Comparison of ENCODE assay signal across 23 cellular contexts in the genomic region with DNA sequence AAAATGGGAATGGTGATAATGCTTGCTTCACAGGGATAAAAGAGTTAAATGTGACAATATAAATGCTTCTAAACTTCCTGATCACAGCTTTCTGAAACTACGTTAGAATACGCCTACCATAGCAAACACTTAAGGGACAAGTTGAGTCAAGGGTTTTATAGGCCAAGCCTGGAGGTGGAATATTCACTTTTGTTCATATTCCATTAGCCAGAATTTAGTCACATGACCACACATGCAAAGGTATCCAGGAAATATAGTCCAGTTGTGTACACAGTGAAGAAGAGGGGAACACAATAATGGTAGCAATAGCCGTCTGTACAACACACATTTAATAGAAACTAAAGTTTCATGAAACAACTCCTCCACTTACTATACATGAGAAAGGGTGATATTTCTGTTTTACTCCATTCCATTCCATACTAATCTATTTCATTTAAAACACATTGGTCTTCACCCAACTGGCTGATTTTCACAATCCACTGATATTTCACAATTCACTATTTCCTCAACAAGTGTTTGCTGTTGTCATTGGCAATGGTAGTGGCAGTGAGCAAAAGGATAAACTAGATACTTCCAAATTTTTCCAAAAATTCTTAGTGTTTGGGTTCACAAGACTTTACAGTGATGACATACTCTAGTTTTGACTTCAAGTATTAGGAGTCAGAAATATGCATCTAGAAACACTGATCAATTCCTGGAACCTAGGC.
A peak's percentile ranks its signal among the peaks of the same experiment; 100 is the strongest.
DNase-seq lines count a peak whose midpoint lies in the region; ATAC-seq and TF ChIP-seq lines count a peak whose summit lies in the region.
"Had no signal": no experiment of that assay in that cellular context is flagged by ENCODE, and none has a peak within 500 bp of the region (broad histone marks: within the 10 kb centered on the region; RNA-seq: fewer than 3 reads in every experiment).

No MANE protein-coding gene starts in this region.

- no peak for TF ChIP-seq POLR2A in NB4 (IDR thresholded peaks at IDR 0.05; ENCODE audit: extremely low read depth, insufficient read length)
- no peak for TF ChIP-seq POLR2A in right lobe of liver (IDR thresholded peaks at IDR 0.05)

- no peaks in the 10 kb centered on the region for H3K9me3 Mint-ChIP-seq in activated CD8-positive, alpha-beta memory T cell treated with anti-CD3 and anti-CD28 coated beads, Interleukin-2, amount 10 ng/mL, durations not matched to agents 7 days and 5 days (ENCODE audit: low read depth)
- H3K9me3 Mint-ChIP-seq: activated CD4-positive, alpha-beta memory T cell treated with anti-CD3 and anti-CD28 coated beads, Interleukin-2, amount 10 ng/mL, durations not matched to agents 7 days and 5 days; CD4-positive, alpha-beta T cell; GM23338 had no signal

- WGBS in right lobe of liver (ENCODE audit: insufficient coverage, low coverage, low lambda C conversion rate, missing lambda C conversion rate): 65% methylated on average over 3 of the region's 3 CpGs

- H3K9me3 ChIP-seq in right lobe of liver: no peaks in the 10 kb centered on the region
- H3K9me3 ChIP-seq: adrenal gland, suprapubic skin, vagina had no signal

- H3K27ac Mint-ChIP-seq in activated CD8-positive, alpha-beta memory T cell treated with anti-CD3 and anti-CD28 coated beads, Interleukin-2, amount 10 ng/mL, durations not matched to agents 7 days and 5 days: no peak overlapping the region
- H3K27ac Mint-ChIP-seq: activated CD4-positive, alpha-beta memory T cell treated with anti-CD3 and anti-CD28 coated beads, Interleukin-2, amount 10 ng/mL, durations not matched to agents 7 days and 5 days; CD4-positive, alpha-beta T cell; GM23338; naive B cell had no signal

- no peak for TF ChIP-seq CTCF in AG10803 (conservative IDR thresholded peaks at IDR 0.05; ENCODE audit: low read length)
- TF ChIP-seq CTCF in NB4 (IDR thresholded peaks at IDR 0.05; ENCODE audit: low read depth, low read length): no peak
- no peak for TF ChIP-seq CTCF in fibroblast of pulmonary artery (IDR thresholded peaks at IDR 0.05; ENCODE audit: low read length, missing control alignments)
- no peak for TF ChIP-seq CTCF in right lobe of liver (IDR thresholded peaks at IDR 0.05)

- H3K4me3 ChIP-seq in AG10803 (ENCODE audit: low read length) (no peak overlapping the region), NB4 (ENCODE audit: low read depth, low read length) (no peak overlapping the region), fibroblast of pulmonary artery (replicated peaks; ENCODE audit: low read depth, low read length) (no peak overlapping the region), right lobe of liver (no peak overlapping the region)
- H3K4me3 ChIP-seq: adrenal gland, cardiac muscle cell, GM23338, suprapubic skin, vagina had no signal

- intact Hi-C loops in right lobe of liver (cut with DNase I): no loop called here

- H3K27ac ChIP-seq in right lobe of liver: no peak overlapping the region
- H3K27ac ChIP-seq: adrenal gland, cardiac muscle cell, foreskin keratinocyte, suprapubic skin, vagina had no signal

- no peak overlapping the region for H3K4me3 Mint-ChIP-seq in activated CD8-positive, alpha-beta memory T cell treated with anti-CD3 and anti-CD28 coated beads, Interleukin-2, amount 10 ng/mL, durations not matched to agents 7 days and 5 days
- H3K4me3 Mint-ChIP-seq: activated CD4-positive, alpha-beta memory T cell treated with anti-CD3 and anti-CD28 coated beads, Interleukin-2, amount 10 ng/mL, durations not matched to agents 7 days and 5 days; CD4-positive, alpha-beta T cell; GM23338; naive B cell had no signal

- ATAC-seq in right lobe of liver: peak; percentile 66 to 89 (median 78)
- ATAC-seq in GM18861 (IDR thresholded peaks at IDR 0.05; ENCODE audit: unreplicated experiment): no peak
- no peak for ATAC-seq in activated CD8-positive, alpha-beta memory T cell treated with anti-CD3 and anti-CD28 coated beads, Interleukin-2, amount 10 ng/mL, durations not matched to agents 7 days and 5 days
- ATAC-seq: foreskin keratinocyte, GM23338 had no signal

- H3K36me3 ChIP-seq in right lobe of liver: no peaks in the 10 kb centered on the region
- H3K36me3 ChIP-seq: adrenal gland, cardiac muscle cell, suprapubic skin, vagina had no signal

- peaks cover 0 to 13% (median 0%) of the 10 kb centered on the region in 4 donors for H3K4me1 ChIP-seq in right lobe of liver
- H3K4me1 ChIP-seq: adrenal gland, foreskin keratinocyte, suprapubic skin had no signal

- DNase-seq in AG10803 (ENCODE audit: low read depth): peak; percentile 44
- DNase-seq in NB4 (ENCODE audit: low read depth): peak; percentile 8
- DNase-seq in fibroblast of pulmonary artery (ENCODE audit: low read depth): peak; percentile 58
- DNase-seq in right lobe of liver: no peak
- no peak for DNase-seq in medulla oblongata (ENCODE audit: extremely low spot score)
- no peak for DNase-seq in activated CD8-positive, alpha-beta memory T cell treated with anti-CD3 and anti-CD28 coated beads, Interleukin-2, amount 10 ng/mL, durations not matched to agents 7 days and 5 days
- DNase-seq in ureter (ENCODE audit: low spot score): no peak
- DNase-seq: activated CD4-positive, alpha-beta memory T cell treated with anti-CD3 and anti-CD28 coated beads, Interleukin-2, amount 10 ng/mL, durations not matched to agents 7 days and 5 days; activated CD4-positive, CD25-positive, alpha-beta regulatory T cell; activated gamma-delta T cell treated with Interleukin-2 at 50 U/mL for 16 hours; adrenal gland; CD4-positive, alpha-beta T cell; dermis blood vessel endothelial cell; naive B cell; NCI-H1436 treated with DMSO at 0.1 percent for 48 hours; NCI-H524; RPMI8226 had no signal

- H3K36me3 Mint-ChIP-seq in activated CD8-positive, alpha-beta memory T cell treated with anti-CD3 and anti-CD28 coated beads, Interleukin-2, amount 10 ng/mL, durations not matched to agents 7 days and 5 days: no peaks in the 10 kb centered on the region
- H3K36me3 Mint-ChIP-seq: naive B cell had no signal

- CTCF ChIA-PET in activated CD8-positive, alpha-beta memory T cell treated with anti-CD3 and anti-CD28 coated beads, Interleukin-2, amount 10 ng/mL, durations not matched to agents 7 days and 5 days (lab: Charles Lee): no interaction called here

- no peaks in the 10 kb centered on the region for H3K27me3 ChIP-seq in right lobe of liver
- H3K27me3 ChIP-seq: adrenal gland, cardiac muscle cell, foreskin keratinocyte, suprapubic skin, vagina had no signal

- H3K4me1 Mint-ChIP-seq in activated CD8-positive, alpha-beta memory T cell treated with anti-CD3 and anti-CD28 coated beads, Interleukin-2, amount 10 ng/mL, durations not matched to agents 7 days and 5 days: no peaks in the 10 kb centered on the region
- H3K4me1 Mint-ChIP-seq: activated CD4-positive, alpha-beta memory T cell treated with anti-CD3 and anti-CD28 coated beads, Interleukin-2, amount 10 ng/mL, durations not matched to agents 7 days and 5 days; naive B cell had no signal

- no peaks in the 10 kb centered on the region for H3K27me3 Mint-ChIP-seq in activated CD8-positive, alpha-beta memory T cell treated with anti-CD3 and anti-CD28 coated beads, Interleukin-2, amount 10 ng/mL, durations not matched to agents 7 days and 5 days
- H3K27me3 Mint-ChIP-seq: activated CD4-positive, alpha-beta memory T cell treated with anti-CD3 and anti-CD28 coated beads, Interleukin-2, amount 10 ng/mL, durations not matched to agents 7 days and 5 days; CD4-positive, alpha-beta T cell had no signal

Comparison
In these comparisons a context has a peak if more than half of its experiments do, and no peak if none do; other contexts are left out.
1. DNase-seq: peak in AG10803 (single experiment), NB4 (single experiment) and fibroblast of pulmonary artery (single experiment); none in right lobe of liver (0 of 3), medulla oblongata (single experiment), activated CD8-positive, alpha-beta memory T cell treated with anti-CD3 and anti-CD28 coated beads, Interleukin-2, amount 10 ng/mL, durations not matched to agents 7 days and 5 days (single experiment) and ureter (single experiment).
2. ATAC-seq: peak in right lobe of liver (4 of 4); none in GM18861 (single experiment) and activated CD8-positive, alpha-beta memory T cell treated with anti-CD3 and anti-CD28 coated beads, Interleukin-2, amount 10 ng/mL, durations not matched to agents 7 days and 5 days (single experiment).